12 cellular contexts compared by ENCODE assay signal in the genomic region with DNA sequence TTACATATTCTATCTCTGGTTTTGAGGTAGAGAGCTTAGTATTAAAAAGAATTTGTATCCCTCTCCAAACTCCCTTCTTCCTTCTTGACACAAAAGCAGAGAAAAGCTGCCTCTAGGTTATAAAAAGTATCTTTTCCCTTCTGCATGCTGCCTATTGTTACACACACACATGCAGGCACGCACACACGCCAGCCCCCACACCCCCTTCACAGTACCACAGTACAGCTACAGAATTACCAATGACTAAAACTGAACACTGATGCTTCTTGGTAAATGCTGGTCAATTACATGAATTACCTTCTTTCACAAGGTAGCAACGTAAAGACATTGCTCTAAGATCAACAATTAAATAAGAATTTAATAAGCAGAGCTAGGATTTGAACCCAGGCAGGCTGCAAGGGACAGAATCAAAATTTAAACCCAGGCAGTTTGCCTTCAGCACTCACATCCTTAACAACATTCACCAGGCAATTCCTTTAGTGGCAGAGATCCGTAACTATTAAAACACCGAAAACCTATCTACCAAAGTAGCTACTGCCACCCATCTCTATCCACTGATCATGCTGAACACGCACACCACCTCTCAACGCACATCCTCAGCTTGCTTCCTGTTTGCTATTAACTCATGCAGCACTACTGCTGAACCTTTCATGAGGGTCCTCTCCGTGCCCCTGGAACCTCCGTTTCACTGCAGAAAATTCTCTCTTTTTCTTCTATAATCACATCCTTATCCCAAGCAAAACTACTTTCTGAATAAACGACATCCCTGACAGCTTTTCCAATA. TPM values are rescaled to one million over a fixed set of nuclear protein-coding genes. Genes with fewer than 3 reads are reported as not detected.
DNase-seq lines count a peak whose midpoint lies in the region; ATAC-seq and TF ChIP-seq lines count a peak whose summit lies in the region.
"Had no signal": no experiment of that assay in that cellular context is flagged by ENCODE, and none has a peak within 500 bp of the region (broad histone marks: within the 10 kb centered on the region; RNA-seq: fewer than 3 reads in every experiment).

No MANE protein-coding gene starts in this region.

- H3K27me3 ChIP-seq in A673 (replicated peaks; ENCODE audit: insufficient read depth, low read depth, low read length, poor library complexity) (no peaks in the 10 kb centered on the region), GM23248 (replicated peaks; ENCODE audit: insufficient read depth) (no peaks in the 10 kb centered on the region), right cardiac atrium (ENCODE audit: control insufficient read depth, insufficient read depth) (no peaks in the 10 kb centered on the region)
- H3K27me3 ChIP-seq: colonic mucosa had no signal

- H3K4me1 ChIP-seq in A673 (ENCODE audit: insufficient read depth, low read length, poor library complexity, severe bottlenecking) (peaks cover 15% of the 10 kb centered on the region), GM23248 (ENCODE audit: insufficient read depth) (peaks cover 57% of the 10 kb centered on the region), mucosa of descending colon (ENCODE audit: low read depth) (peaks cover 26% of the 10 kb centered on the region), right cardiac atrium (ENCODE audit: control insufficient read depth, insufficient read depth, low read length) (peaks cover 10% of the 10 kb centered on the region)

- DNase-seq in A673 (ENCODE audit: low spot score) (no peak), GM23248 (peak; percentile 58), mucosa of descending colon (no peak), GM13977 (ENCODE audit: low spot score) (no peak), right cardiac atrium (no peak)
- no peak for DNase-seq in effector CD8-positive, alpha-beta T cell (lab: John Stamatoyannopoulos, UW)
- DNase-seq: GOT3 had no signal

- peaks cover 29% of the 10 kb centered on the region for H4K20me1 ChIP-seq in GM23248 (ENCODE audit: insufficient read depth)

- peak overlapping the region; percentile 10; the same call in 1 of the 2 replicates for H3K9ac ChIP-seq in GM23248
- H3K9ac ChIP-seq: KMS-11 had no signal

- H2AFZ ChIP-seq in GM23248: no peak overlapping the region

- H3K9me2 ChIP-seq in GM23248 (ENCODE audit: insufficient read depth): no peaks in the 10 kb centered on the region

- H3F3A ChIP-seq in GM23248 (ENCODE audit: insufficient read depth): peaks cover 62% of the 10 kb centered on the region

- CTCF ChIA-PET in A673 (lab: Charles Lee): no interaction called here

- H3K4me2 ChIP-seq in GM23248 (ENCODE audit: unreplicated experiment): peak overlapping the region; percentile 74
- H3K4me2 ChIP-seq: KMS-11 had no signal

- POLR2A ChIA-PET in A673 (lab: Charles Lee; ENCODE audit: low non-redundant PET): interaction anchor here (0.6 kb wide), 2 partner anchors 15 to 110 kb away, joined by 4 read pairs; no protein-coding TSS in a partner anchor

- no peaks in the 10 kb centered on the region for H3K9me3 Mint-ChIP-seq in activated naive CD4-positive, alpha-beta T cell treated with anti-CD3 and anti-CD28 coated beads, Interleukin-2, amount 50 U/mL, for 24 hours

- no TSS peak for BruUV-seq in A673 (replicated peaks; lab: Mats Ljungman, UMichigan)

- H3K27me3 Mint-ChIP-seq in activated naive CD4-positive, alpha-beta T cell treated with anti-CD3 and anti-CD28 coated beads, Interleukin-2, amount 50 U/mL, for 24 hours: no peaks in the 10 kb centered on the region

- ATAC-seq in mucosa of descending colon (peak; percentile 24), right cardiac atrium (no peak), HG03469 (IDR thresholded peaks at IDR 0.05; ENCODE audit: unreplicated experiment) (no peak)

- peak overlapping the region; percentile 81 for H3K27ac Mint-ChIP-seq in activated naive CD4-positive, alpha-beta T cell treated with anti-CD3 and anti-CD28 coated beads, Interleukin-2, amount 50 U/mL, for 24 hours

- 44 to 46% methylated on average over 10 of the region's 10 CpGs for WGBS in GM23248 (ENCODE audit: low coverage in 1 of 2, low lambda C conversion rate in 2 of 2, missing lambda C conversion rate in 2 of 2), 2 experiments
- WGBS in right cardiac atrium: 22% methylated on average over 10 of the region's 10 CpGs

- in situ Hi-C loops in GM23248 (cut with MboI) (no loop called here), GM13977 (cut with MboI; ENCODE audit: low pct_unique_long_range_greater_than_20kb, low sequenced_read_pairs, unreplicated experiment) (no loop called here)

- TF ChIP-seq CTCF in A673 (conservative IDR thresholded peaks at IDR 0.05; ENCODE audit: low read depth, low read length) (no peak), mucosa of descending colon (IDR thresholded peaks at IDR 0.05) (no peak), GM13977 (IDR thresholded peaks at IDR 0.05; ENCODE audit: extremely low read depth, insufficient read depth, missing control alignments) (no peak)

- peaks cover 20% of the 10 kb centered on the region for H3K36me3 Mint-ChIP-seq in activated naive CD4-positive, alpha-beta T cell treated with anti-CD3 and anti-CD28 coated beads, Interleukin-2, amount 50 U/mL, for 24 hours

- no peaks in the 10 kb centered on the region for H3K9me3 ChIP-seq in A673 (ENCODE audit: low read depth, low read length, poor library complexity, severe bottlenecking)
- no peaks in the 10 kb centered on the region for H3K9me3 ChIP-seq in GM23248 (ENCODE audit: low read depth)
- H3K9me3 ChIP-seq in mucosa of descending colon: no peaks in the 10 kb centered on the region
- H3K9me3 ChIP-seq in right cardiac atrium (ENCODE audit: control insufficient read depth, low read length): no peaks in the 10 kb centered on the region
- H3K9me3 ChIP-seq: colonic mucosa had no signal

- H3K4me3 ChIP-seq in A673 (ENCODE audit: low read depth, low read length, poor library complexity, severe bottlenecking) (no peak overlapping the region), GM23248 (no peak overlapping the region), mucosa of descending colon (no peak overlapping the region), right cardiac atrium (ENCODE audit: low read length) (no peak overlapping the region)
- H3K4me3 ChIP-seq: colonic mucosa, lung had no signal

- peaks cover 99% of the 10 kb centered on the region for H3K79me2 ChIP-seq in GM23248 (ENCODE audit: insufficient read depth)

- intact Hi-C loops in A673 (cut with micrococcal nuclease; ENCODE audit: unreplicated experiment) (loop anchor here (10.0 kb wide), 1 partner anchor 93 kb away; the partner anchor contains the start of gene CRK), mucosa of descending colon (cut with DNase I, micrococcal nuclease) (no loop called here), right cardiac atrium (cut with DNase I) (loop anchor here (5.0 to 10.0 kb wide), 5 partner anchors 35 to 155 kb away; partner anchors contain the start of genes CRK (in 2 of the 4) and INPP5K (in 2 of the 4))

- H3K4me3 Mint-ChIP-seq in activated naive CD4-positive, alpha-beta T cell treated with anti-CD3 and anti-CD28 coated beads, Interleukin-2, amount 50 U/mL, for 24 hours: peak overlapping the region; percentile 45

- peaks cover 63% of the 10 kb centered on the region for H3K36me3 ChIP-seq in A673 (ENCODE audit: insufficient read depth, low read length, poor library complexity, severe bottlenecking)
- H3K36me3 ChIP-seq in GM23248 (ENCODE audit: low read depth): peaks cover 25% of the 10 kb centered on the region; the same call in 1 of the 2 replicates
- H3K36me3 ChIP-seq in mucosa of descending colon (ENCODE audit: low read depth): no peaks in the 10 kb centered on the region

- H3K27ac ChIP-seq in A673 (ENCODE audit: low read depth, low read length, poor library complexity, severe bottlenecking) (peak overlapping the region; percentile 7), GM23248 (peak overlapping the region; percentile 91), right cardiac atrium (ENCODE audit: low read length) (no peak overlapping the region)
- H3K27ac ChIP-seq: colonic mucosa, KMS-11 had no signal

- peaks cover 57% of the 10 kb centered on the region for H3K4me1 Mint-ChIP-seq in activated naive CD4-positive, alpha-beta T cell treated with anti-CD3 and anti-CD28 coated beads, Interleukin-2, amount 50 U/mL, for 24 hours

RNA-seq across cellular contexts. Expression of gene YWHAE, which starts 37.8 kb away (rescaled TPM):
- total RNA-seq in A673 (2021) (1,404 and 1,447 TPM in 2 replicates), mucosa of descending colon (100 to 1,000 TPM; 370 to 494 (median 380) TPM), right cardiac atrium (100 to 1,000 TPM; 484 to 570 (median 535) TPM)
- 255 and 287 TPM in 2 replicates for total RNA-seq in GM23248 (2014; rRNA removed; shearing (Covaris generic))
- polyA plus RNA-seq in GM23248 (2016; fragmentation: Nextera tagmentation; extraction: Ambion mirVana) (599 and 605 TPM in 2 replicates), right cardiac atrium (366 TPM)

Comparison
In these comparisons a context has a peak if more than half of its experiments do, and no peak if none do; other contexts are left out.
1. intact Hi-C loops: an anchor here in A673 (10.0 kb wide) and right cardiac atrium (5.0 to 10.0 kb wide); none called in mucosa of descending colon.